In genomic region chr12:53746592-53747491, GRCh38 we compare ENCODE assay signal across 8 cellular contexts. TPM values are rescaled to one million over a fixed set of nuclear protein-coding genes. Genes with fewer than 3 reads are reported as not detected.
DNase-seq lines count a peak whose midpoint lies in the region; ATAC-seq and TF ChIP-seq lines count a peak whose summit lies in the region.

No MANE protein-coding gene starts in this region.

- DNase-seq in GM06990 (ENCODE audit: extremely low read depth, insufficient read length): peak; percentile 73
- peak; percentile 90 for DNase-seq in KBM-7
- peak; percentile 92 for DNase-seq in OCI-M1 (lab: John Stamatoyannopoulos, UW)
- peak; percentile 78 for DNase-seq in activated T-cell treated with anti-CD3 and anti-CD28 coated beads for 4 hours
- DNase-seq in epidermal melanocyte (ENCODE audit: insufficient read length, low spot score): peak; percentile 97
- DNase-seq in myocyte (ENCODE audit: low read depth): peak; percentile 90
- DNase-seq in stimulated activated CD8-positive, alpha-beta memory T cell treated with anti-CD3 and anti-CD28 coated beads, Interleukin-4, amount 100 ng/mL, for 4 hours (ENCODE audit: low read depth in 2 of 2, low spot score in 1 of 2): peak; percentile 62 to 73

- in situ Hi-C loops in KBM-7 (cut with MboI; ENCODE audit: low pct_unique_long_range_greater_than_20kb, low sequenced_read_pairs): no loop called here

- TF ChIP-seq CTCF in GM06990 (IDR thresholded peaks at IDR 0.05; ENCODE audit: insufficient read depth, low read length, poor library complexity, severe bottlenecking): peak; percentile 100

- no peaks in the 10 kb centered on the region for H3K36me3 ChIP-seq in GM06990 (ENCODE audit: control insufficient read depth, insufficient read depth, low read length)

- no peak for ATAC-seq in HG02840 (IDR thresholded peaks at IDR 0.05; ENCODE audit: low FRiP score, unreplicated experiment)

- peaks cover 5% of the 10 kb centered on the region; the same call in 1 of the 2 replicates for H3K27me3 ChIP-seq in GM06990 (replicated peaks; ENCODE audit: control insufficient read depth, insufficient read depth, low read length)

- H3K4me3 ChIP-seq in GM06990 (replicated peaks; ENCODE audit: low read depth, low read length): no peak overlapping the region

RNA-seq across cellular contexts. Expression of gene CISTR, which starts 4.9 kb away (rescaled TPM):
- total RNA-seq in myocyte: not detected in 2 replicates
- polyA plus RNA-seq in myocyte (2012): not detected

RNA-seq across cellular contexts. Expression of gene CALCOCO1, which starts 19.6 kb away (rescaled TPM):
- 147 and 173 TPM in 2 replicates for total RNA-seq in myocyte
- polyA plus RNA-seq in myocyte (2012): 239 TPM
